In genomic region chr10:109237050-109237449, GRCh38 we compare ENCODE assay signal across 7 cellular contexts.
"Had no signal": no experiment of that assay in that cellular context is flagged by ENCODE, and none has a peak within 500 bp of the region (broad histone marks: within the 10 kb centered on the region; RNA-seq: fewer than 3 reads in every experiment).

No MANE protein-coding gene starts in this region.

- DNase-seq: GM23248, GOT3, H7, KBM-7 had no signal

- H3K36me3 ChIP-seq: HAP-1 had no signal

- H3K9ac ChIP-seq: GM23248, KMS-11 had no signal

- H2AFZ ChIP-seq: GM23248 had no signal

- H3K4me3 ChIP-seq: GM23248, HAP-1 had no signal

- H3K27ac ChIP-seq: GM23248, KMS-11 had no signal

- FAIRE-seq: HTR-8/SVneo had no signal

- H3K9me3 ChIP-seq: HAP-1 had no signal

- H3K4me1 ChIP-seq: HAP-1 had no signal

- H3K4me2 ChIP-seq: KMS-11 had no signal
